In genomic region chrX:125295337-125295736, GRCh38 we compare ENCODE assay signal across 10 cellular contexts. TPM values are rescaled to one million over a fixed set of nuclear protein-coding genes. Genes with fewer than 3 reads are reported as not detected.
DNase-seq lines count a peak whose midpoint lies in the region; ATAC-seq, FAIRE-seq and TF ChIP-seq lines count a peak whose summit lies in the region.
"Had no signal": no experiment of that assay in that cellular context is flagged by ENCODE, and none has a peak within 500 bp of the region (broad histone marks: within the 10 kb centered on the region; RNA-seq: fewer than 3 reads in every experiment).

No MANE protein-coding gene starts in this region.

- 47 to 60% methylated on average over 2 of the region's 2 CpGs for WGBS in gastroesophageal sphincter (ENCODE audit: low coverage in 1 of 2), 2 donors

- no peak overlapping the region for H3K27ac ChIP-seq in gastroesophageal sphincter
- H3K27ac ChIP-seq: testis had no signal

- no peaks in the 10 kb centered on the region for H3K36me3 Mint-ChIP-seq in activated T-helper 2 cell treated with anti-CD3 and anti-CD28 coated beads, Interferon-gamma antibody, Interleukin-2, Interleukin-4, amounts not matched to agents 10 μg/mL and 5 μg/mL and 100 μg/mL, durations not matched to agents 14 hours and 24 hours and 36 hours (ENCODE audit: low read depth)

- no peak for TF ChIP-seq CTCF in gastroesophageal sphincter (IDR thresholded peaks at IDR 0.05)

- intact Hi-C loops in activated T-helper 2 cell treated with anti-CD3 and anti-CD28 coated beads, Interferon-gamma antibody, Interleukin-2, Interleukin-4, amounts not matched to agents 10 μg/mL and 5 μg/mL and 100 μg/mL, durations not matched to agents 14 hours and 24 hours and 36 hours (cut with micrococcal nuclease) = loop anchor here (1.0 to 10.0 kb wide), 4 partner anchors 91 to 1081 kb away; partner anchors contain the start of gene SH2D1A

- ATAC-seq in GM18499 (IDR thresholded peaks at IDR 0.05; ENCODE audit: insufficient read depth, unreplicated experiment) = peak; percentile 83
- peak; percentile 62 for ATAC-seq in GM21381 (IDR thresholded peaks at IDR 0.05; ENCODE audit: unreplicated experiment)
- ATAC-seq in HG03139 (IDR thresholded peaks at IDR 0.05; ENCODE audit: unreplicated experiment) = peak; percentile 86
- ATAC-seq in gastroesophageal sphincter = no peak

- H3K4me3 Mint-ChIP-seq in activated T-helper 2 cell treated with anti-CD3 and anti-CD28 coated beads, Interferon-gamma antibody, Interleukin-2, Interleukin-4, amounts not matched to agents 10 μg/mL and 5 μg/mL and 100 μg/mL, durations not matched to agents 14 hours and 24 hours and 36 hours (ENCODE audit: low read depth) = no peak overlapping the region

- peaks cover 21% of the 10 kb centered on the region for H3K4me1 Mint-ChIP-seq in activated T-helper 2 cell treated with anti-CD3 and anti-CD28 coated beads, Interferon-gamma antibody, Interleukin-2, Interleukin-4, amounts not matched to agents 10 μg/mL and 5 μg/mL and 100 μg/mL, durations not matched to agents 14 hours and 24 hours and 36 hours (ENCODE audit: low read depth)

- H3K4me3 ChIP-seq in gastroesophageal sphincter = no peak overlapping the region
- H3K4me3 ChIP-seq: testis had no signal

- H3K27ac Mint-ChIP-seq in activated T-helper 2 cell treated with anti-CD3 and anti-CD28 coated beads, Interferon-gamma antibody, Interleukin-2, Interleukin-4, amounts not matched to agents 10 μg/mL and 5 μg/mL and 100 μg/mL, durations not matched to agents 14 hours and 24 hours and 36 hours = peak overlapping the region; percentile 81

- TF ChIP-seq POLR2A in H54 (IDR thresholded peaks at IDR 0.05; ENCODE audit: low read depth, low read length) (no peak), gastroesophageal sphincter (IDR thresholded peaks at IDR 0.05) (no peak)

- FAIRE-seq in H54 (lab: Jason Lieb, UNC) = no peak

- no peaks in the 10 kb centered on the region for H3K9me3 Mint-ChIP-seq in activated T-helper 2 cell treated with anti-CD3 and anti-CD28 coated beads, Interferon-gamma antibody, Interleukin-2, Interleukin-4, amounts not matched to agents 10 μg/mL and 5 μg/mL and 100 μg/mL, durations not matched to agents 14 hours and 24 hours and 36 hours

- no peaks in the 10 kb centered on the region for H3K27me3 ChIP-seq in gastroesophageal sphincter
- H3K27me3 ChIP-seq: testis had no signal

- H3K9me3 ChIP-seq in gastroesophageal sphincter = no peaks in the 10 kb centered on the region
- H3K9me3 ChIP-seq: testis had no signal

- H3K27me3 Mint-ChIP-seq in activated T-helper 2 cell treated with anti-CD3 and anti-CD28 coated beads, Interferon-gamma antibody, Interleukin-2, Interleukin-4, amounts not matched to agents 10 μg/mL and 5 μg/mL and 100 μg/mL, durations not matched to agents 14 hours and 24 hours and 36 hours (ENCODE audit: low read depth) = no peaks in the 10 kb centered on the region

- no peak for TF ChIP-seq EP300 in gastroesophageal sphincter (IDR thresholded peaks at IDR 0.05)

- H3K4me1 ChIP-seq in gastroesophageal sphincter = no peaks in the 10 kb centered on the region
- H3K4me1 ChIP-seq: testis had no signal

- no peaks in the 10 kb centered on the region for H3K36me3 ChIP-seq in gastroesophageal sphincter

- DNase-seq in activated T-helper 2 cell treated with anti-CD3 and anti-CD28 coated beads, Interferon-gamma antibody, Interleukin-2, Interleukin-4, amounts not matched to agents 10 μg/mL and 5 μg/mL and 100 μg/mL, durations not matched to agents 14 hours and 24 hours and 36 hours (ENCODE audit: low spot score) = no peak
- DNase-seq in occipital lobe (lab: John Stamatoyannopoulos, UW) (no peak), H54 (ENCODE audit: insufficient read length, low spot score) (no peak), SW480 (ENCODE audit: low spot score) (no peak)
- DNase-seq: retina, testis had no signal

RNA-seq across cellular contexts. Expression of gene TEX13C, which starts 24.3 kb away (rescaled TPM):
- total RNA-seq in activated T-helper 2 cell treated with anti-CD3 and anti-CD28 coated beads, Interferon-gamma antibody, Interleukin-2, Interleukin-4, amounts not matched to agents 10 μg/mL and 5 μg/mL and 100 μg/mL, durations not matched to agents 14 hours and 24 hours and 36 hours = not detected in 2 replicates
- under 0.01 TPM for total RNA-seq in occipital lobe
- not detected for total RNA-seq in gastroesophageal sphincter
